Comparison of ENCODE assay signal across 29 cellular contexts in genomic region chr10:72757712-72758111, GRCh38.
DNase-seq lines count a peak whose midpoint lies in the region; ATAC-seq and TF ChIP-seq lines count a peak whose summit lies in the region.
"Had no signal": no experiment of that assay in that cellular context is flagged by ENCODE, and none has a peak within 500 bp of the region (broad histone marks: within the 10 kb centered on the region; RNA-seq: fewer than 3 reads in every experiment).

No MANE protein-coding gene starts in this region.

- H3K27ac ChIP-seq in HUES64 (ENCODE audit: low read depth, low read length) (peak overlapping the region; percentile 92), endodermal cell (ENCODE audit: low read depth, low read length) (no peak overlapping the region), neural cell (ENCODE audit: low read length) (peak overlapping the region; percentile 46)
- H3K27ac ChIP-seq: KMS-11, SJCRH30 had no signal

- H3K4me3 Mint-ChIP-seq in endodermal cell = peak overlapping the region; percentile 44
- H3K4me3 Mint-ChIP-seq in chondrocyte (ENCODE audit: unreplicated experiment) = no peak overlapping the region
- H3K4me3 Mint-ChIP-seq: CD14-positive monocyte; CD8-positive, alpha-beta memory T cell; HFFc6; IgD-negative memory B cell had no signal

- peaks cover 80% of the 10 kb centered on the region for H3K4me1 Mint-ChIP-seq in endodermal cell
- peaks cover 51% of the 10 kb centered on the region for H3K4me1 Mint-ChIP-seq in chondrocyte (ENCODE audit: low read depth)

- H3K36me3 ChIP-seq in HUES64 (ENCODE audit: insufficient read depth, low read length) (no peaks in the 10 kb centered on the region), endodermal cell (ENCODE audit: control insufficient read depth, insufficient read depth, low read length) (no peaks in the 10 kb centered on the region), neural cell (ENCODE audit: insufficient read depth, low read length) (no peaks in the 10 kb centered on the region)
- H3K36me3 ChIP-seq: BE2C, HAP-1, SJCRH30 had no signal

- H3F3A ChIP-seq in neural cell (ENCODE audit: insufficient read depth, low read length, poor library complexity, severe bottlenecking) = no peaks in the 10 kb centered on the region

- TF ChIP-seq EP300 in neural cell (conservative IDR thresholded peaks at IDR 0.05; ENCODE audit: poor library complexity, severe bottlenecking) = no peak

- peak overlapping the region; percentile 28; the same call in 1 of the 2 replicates for H3K9ac ChIP-seq in HUES64 (ENCODE audit: low read depth, low read length)
- no peak overlapping the region for H3K9ac ChIP-seq in endodermal cell (ENCODE audit: extremely low read depth, low read length, poor library complexity, severe bottlenecking)
- H3K9ac ChIP-seq in neural cell (ENCODE audit: low read length) = no peak overlapping the region
- H3K9ac ChIP-seq: KMS-11 had no signal

- H3K27ac Mint-ChIP-seq in endodermal cell (peak overlapping the region; percentile 34), chondrocyte (ENCODE audit: unreplicated experiment) (no peak overlapping the region)
- H3K27ac Mint-ChIP-seq: CD8-positive, alpha-beta memory T cell; HFFc6; IgD-negative memory B cell had no signal

- WGBS in HUES64 = 79% methylated on average over 2 of the region's 2 CpGs
- WGBS in endodermal cell (ENCODE audit: insufficient coverage in 1 of 2, insufficient read length in 1 of 2), 2 experiments = 80 to 100% methylated on average over 2 of the region's 2 CpGs

- H2AFZ ChIP-seq in neural cell (ENCODE audit: low read depth, low read length) = no peak overlapping the region

- H4K20me1 ChIP-seq in neural cell (ENCODE audit: insufficient read depth) = no peaks in the 10 kb centered on the region

- DNase-seq in G401 (ENCODE audit: low spot score) (peak; percentile 62), endodermal cell (no peak), NCI-H1092 treated with DMSO at 0.1 percent for 48 hours (lab: John Stamatoyannopoulos, UW) (no peak), chondrocyte (ENCODE audit: low spot score) (no peak)
- no peak for DNase-seq in activated CD4-positive, alpha-beta T cell treated with anti-CD3 and anti-CD28 coated beads for 48 hours
- DNase-seq: 8988T; ACHN; BE2C; CD8-positive, alpha-beta memory T cell; DMS 273 treated with DMSO at 0.1 percent for 48 hours; DMS79; EL; HFFc6; NCI-H1092; NCI-H1436; NCI-H187; NCI-H2081 treated with DMSO at 0.1 percent for 48 hours; NCI-H2171; NCI-H510A treated with DMSO at 0.1 percent for 48 hours; PC-3; SJCRH30 had no signal

- H3K27me3 ChIP-seq in HUES64 (ENCODE audit: insufficient read depth, low read length) (no peaks in the 10 kb centered on the region), endodermal cell (ENCODE audit: control insufficient read depth, insufficient read depth, low read length, poor library complexity, severe bottlenecking) (no peaks in the 10 kb centered on the region), neural cell (ENCODE audit: insufficient read depth, low read depth, low read length) (no peaks in the 10 kb centered on the region)
- H3K27me3 ChIP-seq: BE2C, SJCRH30 had no signal

- no peak for ATAC-seq in GM18858 (IDR thresholded peaks at IDR 0.05; ENCODE audit: unreplicated experiment)
- ATAC-seq: PC-3, SK-N-SH treated with all-trans-retinoic acid at 6 μM for 48 hours had no signal

- peaks cover 58% of the 10 kb centered on the region for H3K4me1 ChIP-seq in HUES64 (ENCODE audit: insufficient read depth, low read length)
- H3K4me1 ChIP-seq in endodermal cell (ENCODE audit: control insufficient read depth, insufficient read depth, low read length) = peaks cover 18% of the 10 kb centered on the region
- H3K4me1 ChIP-seq: SJCRH30 had no signal

- H3K4me2 ChIP-seq in neural cell (ENCODE audit: low read length) = no peak overlapping the region
- H3K4me2 ChIP-seq: KMS-11 had no signal

- H3K4me3 ChIP-seq in HUES64 (ENCODE audit: low read length) (no peak overlapping the region; the same call in 1 of the 2 replicates), endodermal cell (ENCODE audit: low read length) (peak overlapping the region; percentile 55), neural cell (ENCODE audit: low read length) (no peak overlapping the region)
- H3K4me3 ChIP-seq: HAP-1, SJCRH30 had no signal

- no peaks in the 10 kb centered on the region for H3K79me2 ChIP-seq in neural cell (replicated peaks; ENCODE audit: insufficient read depth, low read length)

- no peaks in the 10 kb centered on the region for H3K9me2 ChIP-seq in neural cell (ENCODE audit: insufficient read depth, low read length)

- TF ChIP-seq CTCF in endodermal cell (conservative IDR thresholded peaks at IDR 0.05) (no peak), neural cell (IDR thresholded peaks at IDR 0.05; ENCODE audit: poor library complexity, severe bottlenecking) (no peak), chondrocyte (IDR thresholded peaks at IDR 0.05) (no peak)

- no peak for TF ChIP-seq RAD21 in neural cell (conservative IDR thresholded peaks at IDR 0.05)

- H3K27me3 Mint-ChIP-seq in endodermal cell (ENCODE audit: insufficient read depth) = no peaks in the 10 kb centered on the region
- no peaks in the 10 kb centered on the region for H3K27me3 Mint-ChIP-seq in chondrocyte (ENCODE audit: low read depth)
- H3K27me3 Mint-ChIP-seq: CD8-positive, alpha-beta memory T cell; IgD-negative memory B cell had no signal

- H3K36me3 Mint-ChIP-seq in endodermal cell (ENCODE audit: low read depth) (no peaks in the 10 kb centered on the region), chondrocyte (ENCODE audit: low read depth) (no peaks in the 10 kb centered on the region)

- in situ Hi-C loops in G401 (cut with HindIII; ENCODE audit: low sequenced_read_pairs) = no loop called here

- H3K9me3 Mint-ChIP-seq in endodermal cell (no peaks in the 10 kb centered on the region), chondrocyte (ENCODE audit: low read depth) (no peaks in the 10 kb centered on the region)
- H3K9me3 Mint-ChIP-seq: CD14-positive monocyte; CD8-positive, alpha-beta memory T cell; HFFc6; IgD-negative memory B cell had no signal

- H3K9me3 ChIP-seq in HUES64 (ENCODE audit: insufficient read depth, low read depth, low read length) (no peaks in the 10 kb centered on the region), endodermal cell (ENCODE audit: control insufficient read depth, low read length) (no peaks in the 10 kb centered on the region), neural cell (ENCODE audit: low read length) (no peaks in the 10 kb centered on the region)
- H3K9me3 ChIP-seq: BE2C, HAP-1, SJCRH30 had no signal

TF ChIP-seq in neural cell, 6 proteins besides CTCF, POLR2A, EP300 and RAD21:
- no peak for TF ChIP-seq MXI1 (conservative IDR thresholded peaks at IDR 0.05; ENCODE audit: poor library complexity, severe bottlenecking)
- TF ChIP-seq EZH2 (IDR thresholded peaks at IDR 0.05; ENCODE audit: borderline replicate concordance, insufficient read depth, low read length, poor library complexity, severe bottlenecking) = no peak
- no peak for TF ChIP-seq TAF1 (IDR thresholded peaks at IDR 0.05; ENCODE audit: low read depth)
- no peak for TF ChIP-seq SMC3 (conservative IDR thresholded peaks at IDR 0.05; ENCODE audit: poor library complexity)
- TF ChIP-seq, protein P1, sequence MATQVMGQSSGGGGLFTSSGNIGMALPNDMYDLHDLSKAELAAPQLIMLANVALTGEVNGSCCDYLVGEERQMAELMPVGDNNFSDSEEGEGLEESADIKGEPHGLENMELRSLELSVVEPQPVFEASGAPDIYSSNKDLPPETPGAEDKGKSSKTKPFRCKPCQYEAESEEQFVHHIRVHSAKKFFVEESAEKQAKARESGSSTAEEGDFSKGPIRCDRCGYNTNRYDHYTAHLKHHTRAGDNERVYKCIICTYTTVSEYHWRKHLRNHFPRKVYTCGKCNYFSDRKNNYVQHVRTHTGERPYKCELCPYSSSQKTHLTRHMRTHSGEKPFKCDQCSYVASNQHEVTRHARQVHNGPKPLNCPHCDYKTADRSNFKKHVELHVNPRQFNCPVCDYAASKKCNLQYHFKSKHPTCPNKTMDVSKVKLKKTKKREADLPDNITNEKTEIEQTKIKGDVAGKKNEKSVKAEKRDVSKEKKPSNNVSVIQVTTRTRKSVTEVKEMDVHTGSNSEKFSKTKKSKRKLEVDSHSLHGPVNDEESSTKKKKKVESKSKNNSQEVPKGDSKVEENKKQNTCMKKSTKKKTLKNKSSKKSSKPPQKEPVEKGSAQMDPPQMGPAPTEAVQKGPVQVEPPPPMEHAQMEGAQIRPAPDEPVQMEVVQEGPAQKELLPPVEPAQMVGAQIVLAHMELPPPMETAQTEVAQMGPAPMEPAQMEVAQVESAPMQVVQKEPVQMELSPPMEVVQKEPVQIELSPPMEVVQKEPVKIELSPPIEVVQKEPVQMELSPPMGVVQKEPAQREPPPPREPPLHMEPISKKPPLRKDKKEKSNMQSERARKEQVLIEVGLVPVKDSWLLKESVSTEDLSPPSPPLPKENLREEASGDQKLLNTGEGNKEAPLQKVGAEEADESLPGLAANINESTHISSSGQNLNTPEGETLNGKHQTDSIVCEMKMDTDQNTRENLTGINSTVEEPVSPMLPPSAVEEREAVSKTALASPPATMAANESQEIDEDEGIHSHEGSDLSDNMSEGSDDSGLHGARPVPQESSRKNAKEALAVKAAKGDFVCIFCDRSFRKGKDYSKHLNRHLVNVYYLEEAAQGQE (IDR thresholded peaks at IDR 0.05; ENCODE audit: borderline replicate concordance) = no peak
- TF ChIP-seq POLR2AphosphoS5 (IDR thresholded peaks at IDR 0.05) = no peak
TF ChIP-seq in neural cell: peak in this region for 0.
